Comparison of ENCODE assay signal across 8 cellular contexts in genomic region chr2:232632229-232632903, GRCh38. TPM values are rescaled to one million over a fixed set of nuclear protein-coding genes. Genes with fewer than 3 reads are reported as not detected.
DNase-seq lines count a peak whose midpoint lies in the region; ATAC-seq and TF ChIP-seq lines count a peak whose summit lies in the region.

No MANE protein-coding gene starts in this region.

- H3K9me3 ChIP-seq in SK-N-MC (ENCODE audit: low read depth, low read length) (no peaks in the 10 kb centered on the region), gastroesophageal sphincter (no peaks in the 10 kb centered on the region), gastrocnemius medialis (no peaks in the 10 kb centered on the region)

- no peaks in the 10 kb centered on the region for H3K36me3 ChIP-seq in SK-N-MC (ENCODE audit: insufficient read depth, low read length)
- no peaks in the 10 kb centered on the region for H3K36me3 ChIP-seq in gastroesophageal sphincter
- no peaks in the 10 kb centered on the region for H3K36me3 ChIP-seq in gastrocnemius medialis

- in situ Hi-C loops in gastrocnemius medialis (cut with MboI; ENCODE audit: low sequenced_read_pairs in 4 of 4) = no loop called here

- TF ChIP-seq POLR2A in gastroesophageal sphincter (IDR thresholded peaks at IDR 0.05) (no peak), gastrocnemius medialis (IDR thresholded peaks at IDR 0.05) (no peak)

- H3K4me1 ChIP-seq in gastroesophageal sphincter = peaks cover 0 to 34% (median 6%) of the 10 kb centered on the region in 3 donors
- H3K4me1 ChIP-seq in gastrocnemius medialis = peaks cover 0 to 9% of the 10 kb centered on the region in 2 donors

- peak overlapping the region; percentile 78 for H3K9ac ChIP-seq in SK-N-MC (ENCODE audit: insufficient read length)

- TF ChIP-seq CTCF in GM12864 (IDR thresholded peaks at IDR 0.05; ENCODE audit: low read depth, low read length, missing control alignments) (no peak), gastroesophageal sphincter (IDR thresholded peaks at IDR 0.05) (no peak), gastrocnemius medialis (IDR thresholded peaks at IDR 0.05 in 4 of 5, conservative IDR thresholded peaks at IDR 0.05 in 1 of 5) (no peak)

- DNase-seq in GM12864 (ENCODE audit: low read depth) = no peak
- no peak for DNase-seq in SK-N-MC (ENCODE audit: low read depth, low spot score)
- DNase-seq in gastrocnemius medialis = peak in 1 of 2 donors; percentile 32
- no peak for DNase-seq in KG1 (lab: John Stamatoyannopoulos, UW)
- DNase-seq in NCI-H82 treated with DMSO at 0.1 percent for 48 hours (lab: John Stamatoyannopoulos, UW; ENCODE audit: unreplicated experiment) = no peak

- peak overlapping the region; percentile 40; the same call in 1 of the 2 replicates for H3K4me3 ChIP-seq in GM12864 (ENCODE audit: low read depth, low read length)
- peak overlapping the region; percentile 91 for H3K4me3 ChIP-seq in SK-N-MC
- H3K4me3 ChIP-seq in gastroesophageal sphincter = peak overlapping the region; percentile 42 to 68
- peak overlapping the region; percentile 52 to 80 (median 65) for H3K4me3 ChIP-seq in gastrocnemius medialis

- intact Hi-C loops in gastrocnemius medialis (cut with DNase I; ENCODE audit: low total_unique reads) = no loop called here

- WGBS in gastroesophageal sphincter (ENCODE audit: low coverage in 1 of 2), 2 donors = 40 to 45% methylated on average over 9 to 18 of the region's 19 CpGs

- H3K27me3 ChIP-seq in gastroesophageal sphincter = peaks cover 72% of the 10 kb centered on the region
- H3K27me3 ChIP-seq in gastrocnemius medialis = peaks cover 27 to 41% (median 31%) of the 10 kb centered on the region in 3 donors

- no peak for ATAC-seq in gastroesophageal sphincter
- ATAC-seq in gastrocnemius medialis = no peak
- ATAC-seq in HG02884 (IDR thresholded peaks at IDR 0.05; ENCODE audit: unreplicated experiment) = no peak
- no peak for ATAC-seq in HG03139 (IDR thresholded peaks at IDR 0.05; ENCODE audit: unreplicated experiment)

- H3K27ac ChIP-seq in SK-N-MC (no peak overlapping the region), gastroesophageal sphincter (peak overlapping the region; percentile 51 to 85 (median 73)), gastrocnemius medialis (peak overlapping the region; percentile 68 to 79 (median 75))

- TF ChIP-seq EP300 in gastroesophageal sphincter (IDR thresholded peaks at IDR 0.05) = no peak

RNA-seq across cellular contexts. Expression of gene EFHD1, which starts 1.0 kb away (rescaled TPM):
- total RNA-seq in gastroesophageal sphincter = 10 to 100 TPM in 3 of 4 donors, 1 to 10 TPM in 1; 9.3 to 23.3 (median 17.5) TPM
- total RNA-seq in gastrocnemius medialis = 10 to 100 TPM; 13.4 to 29.0 (median 13.9) TPM

Comparison
In these comparisons a context has a peak if more than half of its experiments do, and no peak if none do; other contexts are left out.
1. H3K4me3 ChIP-seq: peak in every context shown above with its lines; median percentile 91 in SK-N-MC; 65 in gastrocnemius medialis; 55 in gastroesophageal sphincter; 40 in GM12864.